ENCODE assay signal across 23 cellular contexts in genomic region chr3:11712646-11713045, GRCh38.
"Had no signal": no experiment of that assay in that cellular context is flagged by ENCODE, and none has a peak within 500 bp of the region (broad histone marks: within the 10 kb centered on the region; RNA-seq: fewer than 3 reads in every experiment).

No MANE protein-coding gene starts in this region.

- H3K4me3 ChIP-seq: heart left ventricle, neural progenitor cell, right atrium auricular region, smooth muscle cell, stomach, tibial nerve had no signal

- H3K27ac ChIP-seq: brain microvascular endothelial cell, heart left ventricle, neural progenitor cell, right atrium auricular region, stomach, tibial nerve had no signal

- DNase-seq: activated CD4-positive, alpha-beta T cell treated with anti-CD3 and anti-CD28 coated beads for 4 hours; activated CD4-positive, alpha-beta T cell treated with anti-CD3 and anti-CD28 coated beads, Interleukin-2, amount 50 U/mL, for 4 hours; activated gamma-delta T cell; activated naive CD4-positive, alpha-beta T cell treated with anti-CD3 and anti-CD28 coated beads, Interleukin-2, amount 50 U/mL, for 16 hours; amniotic stem cell; brain microvascular endothelial cell; caudate nucleus; erythroblast; heart left ventricle; hypothalamus; immature natural killer cell; natural killer cell; occipital lobe; stimulated activated CD4-positive, alpha-beta T cell treated with anti-CD3 and anti-CD28 coated beads, Interleukin-1b, Interleukin-23, amount 100 ng/mL, for 48 hours; stimulated activated CD4-positive, alpha-beta T cell treated with anti-CD3 and anti-CD28 coated beads, Interleukin-4, amount 100 ng/mL, for 4 hours; stimulated activated CD8-positive, alpha-beta memory T cell treated with anti-CD3 and anti-CD28 coated beads, Interleukin-4, amount 100 ng/mL, for 48 hours; stimulated activated naive B cell treated with anti-CD40 and anti-IgM and Interleukin-4, amounts not matched to agents 10 μg/mL and 1 μg/mL and 100 μg/mL, for 72 hours; stomach had no signal

- H3K36me3 Mint-ChIP-seq: natural killer cell had no signal

- H3K27me3 ChIP-seq: brain microvascular endothelial cell, heart left ventricle, neural progenitor cell, right atrium auricular region, stomach, tibial nerve had no signal

- H3K9me3 Mint-ChIP-seq: immature natural killer cell, natural killer cell had no signal

- ATAC-seq: heart left ventricle; natural killer cell; stimulated activated naive B cell treated with anti-CD40 and anti-IgM and Interleukin-4, amounts not matched to agents 10 μg/mL and 1 μg/mL and 100 μg/mL, for 72 hours had no signal

- H3K9me3 ChIP-seq: tibial nerve had no signal

- H3K4me3 Mint-ChIP-seq: immature natural killer cell; memory B cell; natural killer cell; neural progenitor cell; stimulated activated naive B cell treated with anti-CD40 and anti-IgM and Interleukin-4, amounts not matched to agents 10 μg/mL and 1 μg/mL and 100 μg/mL, for 72 hours had no signal

- H3K36me3 ChIP-seq: brain microvascular endothelial cell, heart left ventricle, neural progenitor cell, stomach had no signal

- H3K27me3 Mint-ChIP-seq: memory B cell; stimulated activated naive B cell treated with anti-CD40 and anti-IgM and Interleukin-4, amounts not matched to agents 10 μg/mL and 1 μg/mL and 100 μg/mL, for 72 hours had no signal

- H3K27ac Mint-ChIP-seq: immature natural killer cell; memory B cell; natural killer cell; neural progenitor cell; stimulated activated naive B cell treated with anti-CD40 and anti-IgM and Interleukin-4, amounts not matched to agents 10 μg/mL and 1 μg/mL and 100 μg/mL, for 72 hours had no signal

- H3K4me1 Mint-ChIP-seq: immature natural killer cell; natural killer cell; neural progenitor cell; stimulated activated naive B cell treated with anti-CD40 and anti-IgM and Interleukin-4, amounts not matched to agents 10 μg/mL and 1 μg/mL and 100 μg/mL, for 72 hours had no signal
